ENCODE assay signal across 1 cellular context in the genomic region with DNA sequence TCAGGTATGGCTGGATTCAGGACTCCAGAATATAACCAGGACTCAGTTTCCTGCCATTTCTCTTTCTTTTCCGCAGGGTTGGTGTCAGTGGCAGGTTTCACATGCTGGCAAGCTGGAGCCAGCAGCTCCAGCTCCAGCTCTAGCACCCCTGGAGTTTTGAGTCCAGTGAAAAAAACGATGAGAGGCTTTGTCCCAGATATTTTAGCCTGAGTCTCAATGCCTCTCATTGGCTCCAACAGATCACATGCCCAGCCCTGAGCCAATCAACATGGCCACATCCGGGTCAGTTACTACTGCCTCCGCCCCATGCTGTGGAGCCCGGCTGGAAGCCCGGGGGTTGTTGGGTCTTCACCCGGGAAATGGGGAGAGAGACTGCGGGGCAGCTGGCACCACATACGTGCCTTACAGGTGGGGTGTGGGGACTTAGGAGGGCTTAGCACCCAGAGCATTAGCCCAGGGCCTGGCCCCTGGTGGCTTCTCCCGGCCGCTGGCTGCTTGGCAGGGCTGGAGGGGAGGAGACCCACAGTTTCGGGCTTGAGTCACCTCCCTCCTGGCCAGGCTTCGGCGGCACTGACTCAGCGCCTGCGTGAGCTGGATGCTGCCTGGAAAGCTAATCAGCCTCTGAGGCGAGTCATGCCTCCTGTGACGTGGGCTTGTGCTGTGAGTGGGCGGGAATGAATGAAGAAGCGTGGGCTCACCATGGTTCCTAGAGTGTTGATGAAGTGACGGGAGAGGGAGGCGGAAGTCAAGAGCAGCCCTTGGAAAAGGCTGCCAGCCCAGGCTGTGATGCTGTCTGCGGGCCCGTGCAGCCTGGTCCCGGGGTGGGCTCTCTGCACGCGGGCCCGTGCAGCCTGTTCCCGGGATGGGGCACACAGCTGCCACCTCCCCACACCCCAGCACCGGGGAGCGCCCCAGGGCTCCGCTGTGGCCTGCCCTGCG.
A peak's percentile ranks its signal among the peaks of the same experiment; 100 is the strongest.
TF ChIP-seq lines count a peak whose summit lies in the region.

No MANE protein-coding gene starts in this region.

TF ChIP-seq in HepG2, 621 proteins besides CTCF, POLR2A, EP300 and RAD21 (continued from another document and continues in another):
- TF ChIP-seq, protein P1, sequence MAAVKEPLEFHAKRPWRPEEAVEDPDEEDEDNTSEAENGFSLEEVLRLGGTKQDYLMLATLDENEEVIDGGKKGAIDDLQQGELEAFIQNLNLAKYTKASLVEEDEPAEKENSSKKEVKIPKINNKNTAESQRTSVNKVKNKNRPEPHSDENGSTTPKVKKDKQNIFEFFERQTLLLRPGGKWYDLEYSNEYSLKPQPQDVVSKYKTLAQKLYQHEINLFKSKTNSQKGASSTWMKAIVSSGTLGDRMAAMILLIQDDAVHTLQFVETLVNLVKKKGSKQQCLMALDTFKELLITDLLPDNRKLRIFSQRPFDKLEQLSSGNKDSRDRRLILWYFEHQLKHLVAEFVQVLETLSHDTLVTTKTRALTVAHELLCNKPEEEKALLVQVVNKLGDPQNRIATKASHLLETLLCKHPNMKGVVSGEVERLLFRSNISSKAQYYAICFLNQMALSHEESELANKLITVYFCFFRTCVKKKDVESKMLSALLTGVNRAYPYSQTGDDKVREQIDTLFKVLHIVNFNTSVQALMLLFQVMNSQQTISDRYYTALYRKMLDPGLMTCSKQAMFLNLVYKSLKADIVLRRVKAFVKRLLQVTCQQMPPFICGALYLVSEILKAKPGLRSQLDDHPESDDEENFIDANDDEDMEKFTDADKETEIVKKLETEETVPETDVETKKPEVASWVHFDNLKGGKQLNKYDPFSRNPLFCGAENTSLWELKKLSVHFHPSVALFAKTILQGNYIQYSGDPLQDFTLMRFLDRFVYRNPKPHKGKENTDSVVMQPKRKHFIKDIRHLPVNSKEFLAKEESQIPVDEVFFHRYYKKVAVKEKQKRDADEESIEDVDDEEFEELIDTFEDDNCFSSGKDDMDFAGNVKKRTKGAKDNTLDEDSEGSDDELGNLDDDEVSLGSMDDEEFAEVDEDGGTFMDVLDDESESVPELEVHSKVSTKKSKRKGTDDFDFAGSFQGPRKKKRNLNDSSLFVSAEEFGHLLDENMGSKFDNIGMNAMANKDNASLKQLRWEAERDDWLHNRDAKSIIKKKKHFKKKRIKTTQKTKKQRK (IDR thresholded peaks at IDR 0.05; ENCODE audit: low read length): no peak
- TF ChIP-seq, protein P2, sequence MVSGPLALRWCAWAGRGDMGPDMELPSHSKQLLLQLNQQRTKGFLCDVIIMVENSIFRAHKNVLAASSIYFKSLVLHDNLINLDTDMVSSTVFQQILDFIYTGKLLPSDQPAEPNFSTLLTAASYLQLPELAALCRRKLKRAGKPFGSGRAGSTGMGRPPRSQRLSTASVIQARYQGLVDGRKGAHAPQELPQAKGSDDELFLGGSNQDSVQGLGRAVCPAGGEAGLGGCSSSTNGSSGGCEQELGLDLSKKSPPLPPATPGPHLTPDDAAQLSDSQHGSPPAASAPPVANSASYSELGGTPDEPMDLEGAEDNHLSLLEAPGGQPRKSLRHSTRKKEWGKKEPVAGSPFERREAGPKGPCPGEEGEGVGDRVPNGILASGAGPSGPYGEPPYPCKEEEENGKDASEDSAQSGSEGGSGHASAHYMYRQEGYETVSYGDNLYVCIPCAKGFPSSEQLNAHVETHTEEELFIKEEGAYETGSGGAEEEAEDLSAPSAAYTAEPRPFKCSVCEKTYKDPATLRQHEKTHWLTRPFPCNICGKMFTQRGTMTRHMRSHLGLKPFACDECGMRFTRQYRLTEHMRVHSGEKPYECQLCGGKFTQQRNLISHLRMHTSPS (CRISPR knock-in tag; IDR thresholded peaks at IDR 0.05; ENCODE audit: low read depth): no peak
- TF ChIP-seq ZNF451 (CRISPR knock-in tag; IDR thresholded peaks at IDR 0.05) (0 out of 2 replicates have a peak, but pooled peaks have one; percentile 16), ZNF563 (CRISPR knock-in tag; IDR thresholded peaks at IDR 0.05) (peak; percentile 95), ZFP36L2 (CRISPR knock-in tag; IDR thresholded peaks at IDR 0.05) (peak; percentile 64; the same call in 1 of the 2 replicates), XBP1 (CRISPR knock-in tag; IDR thresholded peaks at IDR 0.05) (no peak; the same call in 1 of the 2 replicates), CAMTA2 (CRISPR knock-in tag; IDR thresholded peaks at IDR 0.05; ENCODE audit: borderline replicate concordance) (no peak; the same call in 1 of the 2 replicates), ZMAT3 (CRISPR knock-in tag; conservative IDR thresholded peaks at IDR 0.05) (peak; percentile 94), ZSCAN21 (CRISPR knock-in tag; IDR thresholded peaks at IDR 0.05; ENCODE audit: borderline replicate concordance) (peak; percentile 81), NFIB (CRISPR knock-in tag; IDR thresholded peaks at IDR 0.05; ENCODE audit: borderline replicate concordance) (no peak), CHD2 (IDR thresholded peaks at IDR 0.05; ENCODE audit: low read depth, low read length) (no peak), CHD4 (IDR thresholded peaks at IDR 0.05; ENCODE audit: borderline replicate concordance, low read length) (no peak), ARID2 (CRISPR knock-in tag; IDR thresholded peaks at IDR 0.05; ENCODE audit: borderline replicate concordance) (peak; percentile 93; the same call in 1 of the 2 replicates), ZNF564 (CRISPR knock-in tag; IDR thresholded peaks at IDR 0.05) (peak; percentile 73; the same call in 1 of the 2 replicates), PHB2 (IDR thresholded peaks at IDR 0.05; ENCODE audit: partially characterized antibody) (no peak), HHEX (CRISPR knock-in tag; IDR thresholded peaks at IDR 0.05) (no peak), DR1 (CRISPR knock-in tag; IDR thresholded peaks at IDR 0.05) (peak; percentile 86), HOXA3 (CRISPR knock-in tag; IDR thresholded peaks at IDR 0.05) (no peak; the same call in 1 of the 2 replicates), ADNP (CRISPR knock-in tag; IDR thresholded peaks at IDR 0.05) (no peak), RBFOX2 (IDR thresholded peaks at IDR 0.05; ENCODE audit: low read depth, low read length) (peak; percentile 84), ZNF383 (CRISPR knock-in tag; IDR thresholded peaks at IDR 0.05; ENCODE audit: borderline replicate concordance) (peak; percentile 81; the same call in 1 of the 2 replicates), ZNF44 (CRISPR knock-in tag; IDR thresholded peaks at IDR 0.05) (no peak), POLR2AphosphoS2 (IDR thresholded peaks at IDR 0.05; ENCODE audit: low read depth, low read length) (no peak), ZNF567 (CRISPR knock-in tag; IDR thresholded peaks at IDR 0.05; ENCODE audit: borderline replicate concordance) (no peak), U2AF2 (IDR thresholded peaks at IDR 0.05; ENCODE audit: low read depth, low read length) (no peak), FOXP1 (IDR thresholded peaks at IDR 0.05) (no peak), FOXP1 (CRISPR knock-in tag; IDR thresholded peaks at IDR 0.05) (no peak), SOX13 (IDR thresholded peaks at IDR 0.05) (no peak), SOX13 (CRISPR knock-in tag; conservative IDR thresholded peaks at IDR 0.05 in 1 of 2, IDR thresholded peaks at IDR 0.05 in 1 of 2) (0 out of 4 replicates have a peak, but pooled peaks of 1 of the 2 experiments have one; percentile 14), ZBTB21 (CRISPR knock-in tag; IDR thresholded peaks at IDR 0.05) (peak; percentile 38; the same call in 1 of the 2 replicates)
- TF ChIP-seq, protein P3, sequence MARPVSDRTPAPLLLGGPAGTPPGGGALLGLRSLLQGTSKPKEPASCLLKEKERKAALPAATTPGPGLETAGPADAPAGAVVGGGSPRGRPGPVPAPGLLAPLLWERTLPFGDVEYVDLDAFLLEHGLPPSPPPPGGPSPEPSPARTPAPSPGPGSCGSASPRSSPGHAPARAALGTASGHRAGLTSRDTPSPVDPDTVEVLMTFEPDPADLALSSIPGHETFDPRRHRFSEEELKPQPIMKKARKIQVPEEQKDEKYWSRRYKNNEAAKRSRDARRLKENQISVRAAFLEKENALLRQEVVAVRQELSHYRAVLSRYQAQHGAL (CRISPR knock-in tag; IDR thresholded peaks at IDR 0.05; ENCODE audit: not compliant biosample characterization): no peak
- TF ChIP-seq, protein P4, sequence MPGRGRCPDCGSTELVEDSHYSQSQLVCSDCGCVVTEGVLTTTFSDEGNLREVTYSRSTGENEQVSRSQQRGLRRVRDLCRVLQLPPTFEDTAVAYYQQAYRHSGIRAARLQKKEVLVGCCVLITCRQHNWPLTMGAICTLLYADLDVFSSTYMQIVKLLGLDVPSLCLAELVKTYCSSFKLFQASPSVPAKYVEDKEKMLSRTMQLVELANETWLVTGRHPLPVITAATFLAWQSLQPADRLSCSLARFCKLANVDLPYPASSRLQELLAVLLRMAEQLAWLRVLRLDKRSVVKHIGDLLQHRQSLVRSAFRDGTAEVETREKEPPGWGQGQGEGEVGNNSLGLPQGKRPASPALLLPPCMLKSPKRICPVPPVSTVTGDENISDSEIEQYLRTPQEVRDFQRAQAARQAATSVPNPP (CRISPR knock-in tag; IDR thresholded peaks at IDR 0.05): no peak
- TF ChIP-seq, protein P5, sequence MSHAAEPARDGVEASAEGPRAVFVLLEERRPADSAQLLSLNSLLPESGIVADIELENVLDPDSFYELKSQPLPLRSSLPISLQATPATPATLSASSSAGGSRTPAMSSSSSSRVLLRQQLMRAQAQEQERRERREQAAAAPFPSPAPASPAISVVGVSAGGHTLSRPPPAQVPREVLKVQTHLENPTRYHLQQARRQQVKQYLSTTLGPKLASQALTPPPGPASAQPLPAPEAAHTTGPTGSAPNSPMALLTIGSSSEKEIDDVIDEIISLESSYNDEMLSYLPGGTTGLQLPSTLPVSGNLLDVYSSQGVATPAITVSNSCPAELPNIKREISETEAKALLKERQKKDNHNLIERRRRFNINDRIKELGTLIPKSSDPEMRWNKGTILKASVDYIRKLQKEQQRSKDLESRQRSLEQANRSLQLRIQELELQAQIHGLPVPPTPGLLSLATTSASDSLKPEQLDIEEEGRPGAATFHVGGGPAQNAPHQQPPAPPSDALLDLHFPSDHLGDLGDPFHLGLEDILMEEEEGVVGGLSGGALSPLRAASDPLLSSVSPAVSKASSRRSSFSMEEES (CRISPR knock-in tag; IDR thresholded peaks at IDR 0.05): peak; percentile 56; the same call in 1 of the 2 replicates
- TF ChIP-seq, protein P6, sequence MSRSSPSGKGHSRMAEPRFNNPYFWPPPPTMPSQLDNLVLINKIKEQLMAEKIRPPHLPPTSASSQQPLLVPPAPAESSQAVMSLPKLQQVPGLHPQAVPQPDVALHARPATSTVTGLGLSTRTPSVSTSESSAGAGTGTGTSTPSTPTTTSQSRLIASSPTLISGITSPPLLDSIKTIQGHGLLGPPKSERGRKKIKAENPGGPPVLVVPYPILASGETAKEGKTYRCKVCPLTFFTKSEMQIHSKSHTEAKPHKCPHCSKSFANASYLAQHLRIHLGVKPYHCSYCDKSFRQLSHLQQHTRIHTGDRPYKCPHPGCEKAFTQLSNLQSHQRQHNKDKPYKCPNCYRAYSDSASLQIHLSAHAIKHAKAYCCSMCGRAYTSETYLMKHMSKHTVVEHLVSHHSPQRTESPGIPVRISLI (CRISPR knock-in tag; IDR thresholded peaks at IDR 0.05; ENCODE audit: borderline replicate concordance): peak; percentile 93
- TF ChIP-seq, protein P7, sequence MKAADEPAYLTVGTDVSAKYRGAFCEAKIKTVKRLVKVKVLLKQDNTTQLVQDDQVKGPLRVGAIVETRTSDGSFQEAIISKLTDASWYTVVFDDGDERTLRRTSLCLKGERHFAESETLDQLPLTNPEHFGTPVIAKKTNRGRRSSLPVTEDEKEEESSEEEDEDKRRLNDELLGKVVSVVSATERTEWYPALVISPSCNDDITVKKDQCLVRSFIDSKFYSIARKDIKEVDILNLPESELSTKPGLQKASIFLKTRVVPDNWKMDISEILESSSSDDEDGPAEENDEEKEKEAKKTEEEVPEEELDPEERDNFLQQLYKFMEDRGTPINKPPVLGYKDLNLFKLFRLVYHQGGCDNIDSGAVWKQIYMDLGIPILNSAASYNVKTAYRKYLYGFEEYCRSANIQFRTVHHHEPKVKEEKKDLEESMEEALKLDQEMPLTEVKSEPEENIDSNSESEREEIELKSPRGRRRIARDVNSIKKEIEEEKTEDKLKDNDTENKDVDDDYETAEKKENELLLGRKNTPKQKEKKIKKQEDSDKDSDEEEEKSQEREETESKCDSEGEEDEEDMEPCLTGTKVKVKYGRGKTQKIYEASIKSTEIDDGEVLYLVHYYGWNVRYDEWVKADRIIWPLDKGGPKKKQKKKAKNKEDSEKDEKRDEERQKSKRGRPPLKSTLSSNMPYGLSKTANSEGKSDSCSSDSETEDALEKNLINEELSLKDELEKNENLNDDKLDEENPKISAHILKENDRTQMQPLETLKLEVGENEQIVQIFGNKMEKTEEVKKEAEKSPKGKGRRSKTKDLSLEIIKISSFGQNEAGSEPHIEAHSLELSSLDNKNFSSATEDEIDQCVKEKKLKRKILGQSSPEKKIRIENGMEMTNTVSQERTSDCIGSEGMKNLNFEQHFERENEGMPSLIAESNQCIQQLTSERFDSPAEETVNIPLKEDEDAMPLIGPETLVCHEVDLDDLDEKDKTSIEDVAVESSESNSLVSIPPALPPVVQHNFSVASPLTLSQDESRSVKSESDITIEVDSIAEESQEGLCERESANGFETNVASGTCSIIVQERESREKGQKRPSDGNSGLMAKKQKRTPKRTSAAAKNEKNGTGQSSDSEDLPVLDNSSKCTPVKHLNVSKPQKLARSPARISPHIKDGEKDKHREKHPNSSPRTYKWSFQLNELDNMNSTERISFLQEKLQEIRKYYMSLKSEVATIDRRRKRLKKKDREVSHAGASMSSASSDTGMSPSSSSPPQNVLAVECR (CRISPR knock-in tag; IDR thresholded peaks at IDR 0.05; ENCODE audit: borderline replicate concordance): peak; percentile 82
- TF ChIP-seq, protein P8, sequence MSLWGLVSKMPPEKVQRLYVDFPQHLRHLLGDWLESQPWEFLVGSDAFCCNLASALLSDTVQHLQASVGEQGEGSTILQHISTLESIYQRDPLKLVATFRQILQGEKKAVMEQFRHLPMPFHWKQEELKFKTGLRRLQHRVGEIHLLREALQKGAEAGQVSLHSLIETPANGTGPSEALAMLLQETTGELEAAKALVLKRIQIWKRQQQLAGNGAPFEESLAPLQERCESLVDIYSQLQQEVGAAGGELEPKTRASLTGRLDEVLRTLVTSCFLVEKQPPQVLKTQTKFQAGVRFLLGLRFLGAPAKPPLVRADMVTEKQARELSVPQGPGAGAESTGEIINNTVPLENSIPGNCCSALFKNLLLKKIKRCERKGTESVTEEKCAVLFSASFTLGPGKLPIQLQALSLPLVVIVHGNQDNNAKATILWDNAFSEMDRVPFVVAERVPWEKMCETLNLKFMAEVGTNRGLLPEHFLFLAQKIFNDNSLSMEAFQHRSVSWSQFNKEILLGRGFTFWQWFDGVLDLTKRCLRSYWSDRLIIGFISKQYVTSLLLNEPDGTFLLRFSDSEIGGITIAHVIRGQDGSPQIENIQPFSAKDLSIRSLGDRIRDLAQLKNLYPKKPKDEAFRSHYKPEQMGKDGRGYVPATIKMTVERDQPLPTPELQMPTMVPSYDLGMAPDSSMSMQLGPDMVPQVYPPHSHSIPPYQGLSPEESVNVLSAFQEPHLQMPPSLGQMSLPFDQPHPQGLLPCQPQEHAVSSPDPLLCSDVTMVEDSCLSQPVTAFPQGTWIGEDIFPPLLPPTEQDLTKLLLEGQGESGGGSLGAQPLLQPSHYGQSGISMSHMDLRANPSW (CRISPR knock-in tag; IDR thresholded peaks at IDR 0.05; ENCODE audit: borderline replicate concordance): peak; percentile 12; the same call in 1 of the 2 replicates
- TF ChIP-seq, protein P9, sequence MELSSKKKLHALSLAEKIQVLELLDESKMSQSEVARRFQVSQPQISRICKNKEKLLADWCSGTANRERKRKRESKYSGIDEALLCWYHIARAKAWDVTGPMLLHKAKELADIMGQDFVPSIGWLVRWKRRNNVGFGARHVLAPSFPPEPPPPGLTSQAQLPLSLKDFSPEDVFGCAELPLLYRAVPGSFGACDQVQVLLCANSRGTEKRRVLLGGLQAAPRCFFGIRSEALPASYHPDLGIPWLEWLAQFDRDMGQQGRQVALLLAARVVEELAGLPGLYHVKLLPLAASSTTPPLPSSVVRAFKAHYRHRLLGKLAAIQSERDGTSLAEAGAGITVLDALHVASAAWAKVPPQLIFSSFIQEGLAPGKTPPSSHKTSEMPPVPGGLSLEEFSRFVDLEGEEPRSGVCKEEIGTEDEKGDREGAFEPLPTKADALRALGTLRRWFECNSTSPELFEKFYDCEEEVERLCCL (CRISPR knock-in tag; IDR thresholded peaks at IDR 0.05; ENCODE audit: borderline replicate concordance): peak; percentile 86; the same call in 1 of the 2 replicates
